18 cellular contexts compared by ENCODE assay signal in the genomic region with DNA sequence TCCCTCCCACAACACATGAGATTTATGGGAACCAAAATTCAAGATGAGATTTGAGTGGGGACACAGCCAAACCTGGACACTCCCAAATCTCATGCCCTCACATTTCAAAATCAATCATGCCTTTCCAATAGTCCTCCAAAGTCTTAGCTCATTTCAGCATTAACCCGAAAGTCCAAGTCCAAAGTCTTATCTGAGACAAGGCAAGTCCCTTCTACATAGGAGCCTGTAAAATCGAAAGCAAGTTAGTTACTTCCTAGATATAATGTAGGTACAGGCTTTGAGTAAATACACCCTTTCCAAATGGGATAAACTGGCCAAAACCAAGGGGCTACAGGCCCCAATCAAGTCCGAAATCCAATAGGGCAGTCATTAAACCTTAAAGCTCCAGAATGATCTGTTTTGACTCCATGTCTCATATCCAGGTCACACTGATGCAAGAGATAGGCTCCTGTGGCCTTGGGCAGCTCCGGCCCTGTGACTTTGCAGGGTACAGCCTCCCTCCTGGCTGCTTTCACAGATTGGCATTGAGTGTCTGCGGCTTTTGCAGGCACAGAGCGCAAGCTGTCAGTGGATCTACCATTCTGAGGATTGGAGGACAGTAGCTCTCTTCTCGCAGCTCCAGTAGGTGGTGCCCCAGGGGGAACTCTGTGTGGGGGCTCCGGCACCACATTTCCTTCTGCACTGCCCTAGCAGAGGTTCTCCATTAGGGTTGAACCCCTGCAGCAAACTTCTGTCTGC.
DNase-seq lines count a peak whose midpoint lies in the region; ATAC-seq and TF ChIP-seq lines count a peak whose summit lies in the region.
"Had no signal": no experiment of that assay in that cellular context is flagged by ENCODE, and none has a peak within 500 bp of the region (broad histone marks: within the 10 kb centered on the region; RNA-seq: fewer than 3 reads in every experiment).

No MANE protein-coding gene starts in this region.

- no peaks in the 10 kb centered on the region for H3K36me3 ChIP-seq in neuronal stem cell (replicated peaks in 1 of 2; ENCODE audit: control insufficient read depth in 2 of 2, insufficient read depth in 2 of 2, low read length in 2 of 2)

- peak overlapping the region; percentile 32 for H2BK15ac ChIP-seq in neuronal stem cell (ENCODE audit: low read length)

- H2AFZ ChIP-seq in neuronal stem cell (ENCODE audit: low read length) = no peak overlapping the region
- H2AFZ ChIP-seq: GM23248 had no signal

- POLR2A ChIA-PET in RWPE1 (lab: Yijun Ruan, JAX; ENCODE audit: low non-redundant PET) (no interaction called here), HEK293T (lab: Yijun Ruan, JAX) (no interaction called here)

- no peak overlapping the region for H2BK120ac ChIP-seq in neuronal stem cell (ENCODE audit: low read depth, low read length)

- peaks cover 0 to 2% of the 10 kb centered on the region in 2 donors for H3K4me1 ChIP-seq in neuronal stem cell (ENCODE audit: control insufficient read depth in 2 of 2, insufficient read depth in 1 of 2, low read depth in 1 of 2, low read length in 2 of 2)
- H3K4me1 ChIP-seq: SJCRH30 had no signal

- H3K23ac ChIP-seq in neuronal stem cell (ENCODE audit: low read depth, low read length, poor library complexity) = peak overlapping the region; percentile 67

- no peak overlapping the region for H4K8ac ChIP-seq in neuronal stem cell (ENCODE audit: low read depth, low read length)

- no peak overlapping the region for H3K14ac ChIP-seq in neuronal stem cell (ENCODE audit: low read length)

- WGBS in neuronal stem cell (ENCODE audit: extremely low coverage in 2 of 2, insufficient read length in 2 of 2, insufficient replicate concordance in 1 of 2), 2 donors = no CpG with 5 or more reads among the region's 8 CpGs

- DNase-seq in ELF-1 (ENCODE audit: low read depth, low spot score) = peak; percentile 54
- no peak for DNase-seq in RWPE1 (ENCODE audit: low spot score)
- no peak for DNase-seq in neuronal stem cell (ENCODE audit: low spot score)
- no peak for DNase-seq in COLO829 (ENCODE audit: low spot score)
- no peak for DNase-seq in HEK293T (ENCODE audit: extremely low spot score)
- no peak for DNase-seq in ecto neural progenitor cell (ENCODE audit: low spot score)
- DNase-seq: 8988T, GDM1, GM23248, NCI-H1417 treated with DMSO at 0.1 percent for 48 hours, NCI-H187 treated with DMSO at 0.1 percent for 48 hours, NCI-H2227 treated with DMSO at 0.1 percent for 48 hours, NCI-H510A treated with DMSO at 0.1 percent for 48 hours, PC-3, SJCRH30 had no signal

- H3K79me1 ChIP-seq in neuronal stem cell (ENCODE audit: low read depth, low read length) = no peaks in the 10 kb centered on the region

- CTCF ChIA-PET in RWPE1 (lab: Yijun Ruan, JAX) (interaction anchor here (1.0 kb wide), 1 partner anchor 319 kb away, joined by 3 read pairs; no protein-coding TSS in a partner anchor), HEK293T (lab: Yijun Ruan, JAX) (no interaction called here)

- H3K4me2 ChIP-seq in neuronal stem cell (ENCODE audit: insufficient read depth, low read length, poor library complexity, severe bottlenecking) = no peak overlapping the region

- no peak overlapping the region for H3K18ac ChIP-seq in neuronal stem cell (ENCODE audit: low read length)

- no peaks in the 10 kb centered on the region for H3K27me3 ChIP-seq in neuronal stem cell (ENCODE audit: control insufficient read depth in 3 of 3, insufficient read depth in 3 of 3, low read depth in 1 of 3, low read length in 3 of 3)
- H3K27me3 ChIP-seq: SJCRH30 had no signal

- H3K27ac ChIP-seq in RWPE1 (peak overlapping the region; percentile 31; the same call in 1 of the 2 replicates), neuronal stem cell (replicated peaks; ENCODE audit: low read length) (no peak overlapping the region)
- H3K27ac ChIP-seq: GM23248, SJCRH30 had no signal

- no peaks in the 10 kb centered on the region for H3K9me3 ChIP-seq in neuronal stem cell (replicated peaks in 1 of 2; ENCODE audit: control insufficient read depth in 2 of 2, insufficient read depth in 1 of 2, low read depth in 1 of 2, low read length in 2 of 2)
- H3K9me3 ChIP-seq: SJCRH30 had no signal

- H2AK5ac ChIP-seq in neuronal stem cell (ENCODE audit: low read depth, low read length) = peak overlapping the region; percentile 34

- H3K4ac ChIP-seq in neuronal stem cell (ENCODE audit: low read length) = no peak overlapping the region

- H4K91ac ChIP-seq in neuronal stem cell (ENCODE audit: low read depth, low read length, poor library complexity) = no peak overlapping the region

- no peak overlapping the region for H2BK12ac ChIP-seq in neuronal stem cell (ENCODE audit: low read length)

- H3K4me3 ChIP-seq in neuronal stem cell (ENCODE audit: low read length in 2 of 2) = no peak overlapping the region
- H3K4me3 ChIP-seq: GM23248, SJCRH30 had no signal

- no peak overlapping the region for H3K9ac ChIP-seq in neuronal stem cell (ENCODE audit: low read depth, low read length, poor library complexity)
- H3K9ac ChIP-seq: GM23248 had no signal

- no peak overlapping the region for H2BK5ac ChIP-seq in neuronal stem cell (ENCODE audit: low read length)

- ATAC-seq in esophagus mucosa = peak; percentile 10
- no peak for ATAC-seq in GM21381 (IDR thresholded peaks at IDR 0.05; ENCODE audit: unreplicated experiment)
- ATAC-seq: HCT116, PC-3 had no signal

- TF ChIP-seq CTCF in RWPE1 (conservative IDR thresholded peaks at IDR 0.05; ENCODE audit: low read depth) = no peak

TF ChIP-seq in HEK293T, 16 proteins besides CTCF, POLR2A, EP300 and RAD21:
- no peak for TF ChIP-seq SUZ12 (IDR thresholded peaks at IDR 0.05)
- no peak for TF ChIP-seq TARDBP (IDR thresholded peaks at IDR 0.05)
- TF ChIP-seq CTBP1 (IDR thresholded peaks at IDR 0.05; ENCODE audit: borderline replicate concordance) = no peak
- TF ChIP-seq NFRKB (IDR thresholded peaks at IDR 0.05) = no peak
- no peak for TF ChIP-seq SP1 (IDR thresholded peaks at IDR 0.05)
- TF ChIP-seq HDGF (IDR thresholded peaks at IDR 0.05; ENCODE audit: borderline replicate concordance) = no peak
- no peak for TF ChIP-seq L3MBTL2 (conservative IDR thresholded peaks at IDR 0.05)
- TF ChIP-seq FOXM1 (IDR thresholded peaks at IDR 0.05; ENCODE audit: borderline replicate concordance) = no peak
- TF ChIP-seq FOXA1 (IDR thresholded peaks at IDR 0.05) = no peak
- no peak for TF ChIP-seq LEF1 (IDR thresholded peaks at IDR 0.05; ENCODE audit: borderline replicate concordance)
- no peak for TF ChIP-seq ZNF384 (IDR thresholded peaks at IDR 0.05)
- TF ChIP-seq ARNT (IDR thresholded peaks at IDR 0.05) = no peak
- TF ChIP-seq FOXK2 (IDR thresholded peaks at IDR 0.05) = no peak
- TF ChIP-seq, protein P1, sequence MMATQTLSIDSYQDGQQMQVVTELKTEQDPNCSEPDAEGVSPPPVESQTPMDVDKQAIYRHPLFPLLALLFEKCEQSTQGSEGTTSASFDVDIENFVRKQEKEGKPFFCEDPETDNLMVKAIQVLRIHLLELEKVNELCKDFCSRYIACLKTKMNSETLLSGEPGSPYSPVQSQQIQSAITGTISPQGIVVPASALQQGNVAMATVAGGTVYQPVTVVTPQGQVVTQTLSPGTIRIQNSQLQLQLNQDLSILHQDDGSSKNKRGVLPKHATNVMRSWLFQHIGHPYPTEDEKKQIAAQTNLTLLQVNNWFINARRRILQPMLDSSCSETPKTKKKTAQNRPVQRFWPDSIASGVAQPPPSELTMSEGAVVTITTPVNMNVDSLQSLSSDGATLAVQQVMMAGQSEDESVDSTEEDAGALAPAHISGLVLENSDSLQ (IDR thresholded peaks at IDR 0.05) = no peak
- no peak for TF ChIP-seq ELF4 (IDR thresholded peaks at IDR 0.05)
- TF ChIP-seq BHLHE40 (IDR thresholded peaks at IDR 0.05; ENCODE audit: borderline replicate concordance) = no peak
